ENCODE assay signal across 1 cellular context in genomic region chr1:94014635-94015488, GRCh38.
TF ChIP-seq lines count a peak whose summit lies in the region.

No MANE protein-coding gene starts in this region.

TF ChIP-seq in K562, 482 proteins besides CTCF, POLR2A, EP300 and RAD21 (continues in another document):
- no peak for TF ChIP-seq ZBTB40 (IDR thresholded peaks at IDR 0.05)
- TF ChIP-seq ZBTB40 (CRISPR knock-in tag; IDR thresholded peaks at IDR 0.05): no peak
- TF ChIP-seq TEAD2 (tag; IDR thresholded peaks at IDR 0.05): 0 out of 2 replicates have a peak, but pooled peaks have one; percentile 55
- TF ChIP-seq C11orf30 (IDR thresholded peaks at IDR 0.05; ENCODE audit: low read depth): peak; percentile 18; the same call in 1 of the 2 replicates
- TF ChIP-seq ZNF197 (CRISPR knock-in tag; IDR thresholded peaks at IDR 0.05; ENCODE audit: low read depth): peak; percentile 72
- peak; percentile 25; the same call in 1 of the 2 replicates for TF ChIP-seq CTBP1 (IDR thresholded peaks at IDR 0.05; ENCODE audit: borderline replicate concordance)
- TF ChIP-seq CREB3 (tag; conservative IDR thresholded peaks at IDR 0.05; ENCODE audit: low read depth): peak; percentile 16
- TF ChIP-seq ARID3B (CRISPR knock-in tag; IDR thresholded peaks at IDR 0.05; ENCODE audit: borderline replicate concordance): no peak
- no peak for TF ChIP-seq TCF3 (CRISPR knock-in tag; IDR thresholded peaks at IDR 0.05)
- no peak for TF ChIP-seq E2F8 (IDR thresholded peaks at IDR 0.05; ENCODE audit: low read depth, partially characterized antibody)
- no peak for TF ChIP-seq GATA2 (CRISPR knock-in tag; IDR thresholded peaks at IDR 0.05)
- TF ChIP-seq GABPB2 (CRISPR knock-in tag; conservative IDR thresholded peaks at IDR 0.05): 0 out of 2 replicates have a peak, but pooled peaks have one; percentile 4
- peak; percentile 97 for TF ChIP-seq ATF3 (IDR thresholded peaks at IDR 0.05)
- no peak for TF ChIP-seq ATF3 (CRISPR knock-in tag; conservative IDR thresholded peaks at IDR 0.05)
- TF ChIP-seq ZFP36 (IDR thresholded peaks at IDR 0.05; ENCODE audit: low read depth, low read length, partially characterized antibody): no peak
- TF ChIP-seq ZNF740 (CRISPR knock-in tag; IDR thresholded peaks at IDR 0.05): no peak
- 0 out of 4 replicates have a peak, but pooled peaks of 1 of the 2 experiments have one; percentile 14 for TF ChIP-seq ZNF740 (tag; IDR thresholded peaks at IDR 0.05)
- peak; percentile 78 for TF ChIP-seq MGA (IDR thresholded peaks at IDR 0.05)
- peak; percentile 85 for TF ChIP-seq ZNF766 (CRISPR knock-in tag; conservative IDR thresholded peaks at IDR 0.05)
- TF ChIP-seq DPF2 (IDR thresholded peaks at IDR 0.05): 0 out of 2 replicates have a peak, but pooled peaks have one; percentile 54
- TF ChIP-seq ZNF165 (CRISPR knock-in tag; IDR thresholded peaks at IDR 0.05; ENCODE audit: borderline replicate concordance): peak; percentile 41; the same call in 1 of the 2 replicates
- TF ChIP-seq LCOR (CRISPR knock-in tag; IDR thresholded peaks at IDR 0.05): no peak
- TF ChIP-seq ZBTB8A (IDR thresholded peaks at IDR 0.05; ENCODE audit: partially characterized antibody): no peak
- peak; percentile 93 for TF ChIP-seq FOSL1 (tag; conservative IDR thresholded peaks at IDR 0.05)
